Comparison of ENCODE assay signal across 23 cellular contexts in genomic region chr1:214367841-214368240, GRCh38.
"Had no signal": no experiment of that assay in that cellular context is flagged by ENCODE, and none has a peak within 500 bp of the region (broad histone marks: within the 10 kb centered on the region; RNA-seq: fewer than 3 reads in every experiment).

No MANE protein-coding gene starts in this region.

- H3K4me1 ChIP-seq: SJSA1 had no signal

- H3K4me3 ChIP-seq: K562, SJSA1, SK-N-MC had no signal

- H3K9me3 ChIP-seq: SJSA1 had no signal

- ATAC-seq: K562, T-cell had no signal

- H3K27ac ChIP-seq: HL-60, KMS-11, SJSA1, SK-N-MC had no signal

- DNase-seq: Kasumi-1, MM.1S, NCI-H1092 treated with DMSO at 0.1 percent for 48 hours, NCI-H1436 treated with DMSO at 0.1 percent for 48 hours, NCI-H1694, NCI-H187 treated with DMSO at 0.1 percent for 48 hours, NCI-H2029 treated with DMSO at 0.1 percent for 48 hours, NCI-H2171 treated with DMSO at 0.1 percent for 48 hours, NCI-H345, NCI-H446 treated with DMSO at 0.1 percent for 48 hours, NCI-H510A treated with DMSO at 0.1 percent for 48 hours, NCI-H526 treated with DMSO at 0.1 percent for 48 hours, NCI-H748 treated with DMSO at 0.1 percent for 48 hours, Right ventricle myocardium superior, RPMI8226, SIG-M5, SW 1271, T-cell had no signal
